ENCODE assay signal across 14 cellular contexts in genomic region chr12:106123551-106123991, GRCh38. TPM values are rescaled to one million over a fixed set of nuclear protein-coding genes. Genes with fewer than 3 reads are reported as not detected.
DNase-seq lines count a peak whose midpoint lies in the region; ATAC-seq and TF ChIP-seq lines count a peak whose summit lies in the region.
"Had no signal": no experiment of that assay in that cellular context is flagged by ENCODE, and none has a peak within 500 bp of the region (broad histone marks: within the 10 kb centered on the region; RNA-seq: fewer than 3 reads in every experiment).

No MANE protein-coding gene starts in this region.

- H3K4me3 ChIP-seq in skeletal muscle cell (ENCODE audit: low read depth, low read length) (no peak overlapping the region), BE2C (ENCODE audit: low read depth, low read length) (no peak overlapping the region)
- H3K4me3 ChIP-seq: left lung had no signal

- ATAC-seq in WTC11 (peak; percentile 35), left ventricle myocardium superior (peak; percentile 88), esophagus mucosa (no peak)
- ATAC-seq: activated naive CD4-positive, alpha-beta T cell treated with anti-CD3 and anti-CD28 coated beads, Interleukin-2, amount 50 U/mL, for 72 hours; left lung had no signal

- H3K4me1 Mint-ChIP-seq in WTC11, result peaks cover 60% of the 10 kb centered on the region
- H3K4me1 Mint-ChIP-seq: CD4-positive, CD25-positive, alpha-beta regulatory T cell had no signal

- intact Hi-C loops in left ventricle myocardium superior (cut with micrococcal nuclease), result no loop called here

- POLR2A ChIA-PET in WTC11 (lab: Charles Lee), result no interaction called here

- H3K27ac Mint-ChIP-seq in WTC11, result no peak overlapping the region
- H3K27ac Mint-ChIP-seq: activated naive CD4-positive, alpha-beta T cell treated with anti-CD3 and anti-CD28 coated beads, Interleukin-2, amount 50 U/mL, for 72 hours; CD4-positive, CD25-positive, alpha-beta regulatory T cell; IgD-negative memory B cell had no signal

- TF ChIP-seq CTCF in WTC11 (IDR thresholded peaks at IDR 0.05), result no peak
- no peak for TF ChIP-seq CTCF in BE2C (IDR thresholded peaks at IDR 0.05; ENCODE audit: low read depth, low read length)

- H3K9me3 Mint-ChIP-seq in WTC11, result no peaks in the 10 kb centered on the region
- H3K9me3 Mint-ChIP-seq: activated naive CD4-positive, alpha-beta T cell treated with anti-CD3 and anti-CD28 coated beads, Interleukin-2, amount 50 U/mL, for 72 hours; CD4-positive, CD25-positive, alpha-beta regulatory T cell; IgD-negative memory B cell had no signal

- H3K27me3 Mint-ChIP-seq in WTC11 (ENCODE audit: low read depth), result no peaks in the 10 kb centered on the region

- H3K4me3 Mint-ChIP-seq in WTC11, result no peak overlapping the region
- H3K4me3 Mint-ChIP-seq: CD4-positive, CD25-positive, alpha-beta regulatory T cell; IgD-negative memory B cell had no signal

- H3K36me3 Mint-ChIP-seq in WTC11, result no peaks in the 10 kb centered on the region
- H3K36me3 Mint-ChIP-seq: activated naive CD4-positive, alpha-beta T cell treated with anti-CD3 and anti-CD28 coated beads, Interleukin-2, amount 50 U/mL, for 72 hours; CD4-positive, CD25-positive, alpha-beta regulatory T cell; IgD-negative memory B cell had no signal

- CTCF ChIA-PET in WTC11 (lab: Charles Lee), result interaction anchor here (1.1 kb wide), 1 partner anchor 10 kb away, joined by 4 read pairs; no protein-coding TSS in a partner anchor

- H3K36me3 ChIP-seq in BE2C, result no peaks in the 10 kb centered on the region
- H3K36me3 ChIP-seq: left lung had no signal

- no peaks in the 10 kb centered on the region; the same call in 1 of the 2 replicates for H3K27me3 ChIP-seq in BE2C
- H3K27me3 ChIP-seq: left lung had no signal

- H3K4me1 ChIP-seq in BE2C, result no peaks in the 10 kb centered on the region

- H3K9me3 ChIP-seq in BE2C, result no peaks in the 10 kb centered on the region
- H3K9me3 ChIP-seq: left lung had no signal

- DNase-seq in EL (peak; percentile 82), WTC11 (ENCODE audit: low spot score) (no peak), left ventricle myocardium superior (peak; percentile 79), skeletal muscle cell (ENCODE audit: low read depth) (peak; percentile 83), NCI-H82 (lab: John Stamatoyannopoulos, UW) (no peak), BE2C (no peak), cerebellar nuclear complex (lab: John Stamatoyannopoulos, UW) (no peak)
- DNase-seq: activated CD4-positive, alpha-beta T cell treated with anti-CD3 and anti-CD28 coated beads, Interleukin-2, amount 50 U/mL, for 4 hours; CD4-positive, CD25-positive, alpha-beta regulatory T cell; left lung; NCI-H226 had no signal

TF ChIP-seq in WTC11, 78 proteins besides CTCF, POLR2A, EP300 and RAD21:
- TF ChIP-seq CDX4 (CRISPR knock-in tag; IDR thresholded peaks at IDR 0.05; ENCODE audit: borderline replicate concordance), result no peak

RNA-seq across cellular contexts. Expression of gene NUAK1, which starts 15.2 kb away (rescaled TPM):
- total RNA-seq in WTC11 (2021) (10.3 to 15.9 TPM (median 12.3 TPM) in 3 replicates), left ventricle myocardium superior (38.8 TPM), esophagus mucosa (1.7 TPM)
- polyA plus RNA-seq in BE2C (2012; ENCODE audit: insufficient read depth, insufficient read length, low read depth), result 0.94 TPM
- total RNA-seq: activated naive CD4-positive, alpha-beta T cell treated with anti-CD3 and anti-CD28 coated beads, Interleukin-2, amount 50 U/mL, for 72 hours; CD4-positive, CD25-positive, alpha-beta regulatory T cell had no signal
- polyA plus RNA-seq: CD4-positive, CD25-positive, alpha-beta regulatory T cell; IgD-negative memory B cell had no signal

Comparison
In these comparisons a context has a peak if more than half of its experiments do, and no peak if none do; other contexts are left out.
1. DNase-seq: peak in EL (single experiment), left ventricle myocardium superior (single experiment) and skeletal muscle cell (single experiment); none in WTC11 (single experiment), NCI-H82 (single experiment), BE2C (single experiment) and cerebellar nuclear complex (0 of 2).